33 cellular contexts compared by ENCODE assay signal in the genomic region with DNA sequence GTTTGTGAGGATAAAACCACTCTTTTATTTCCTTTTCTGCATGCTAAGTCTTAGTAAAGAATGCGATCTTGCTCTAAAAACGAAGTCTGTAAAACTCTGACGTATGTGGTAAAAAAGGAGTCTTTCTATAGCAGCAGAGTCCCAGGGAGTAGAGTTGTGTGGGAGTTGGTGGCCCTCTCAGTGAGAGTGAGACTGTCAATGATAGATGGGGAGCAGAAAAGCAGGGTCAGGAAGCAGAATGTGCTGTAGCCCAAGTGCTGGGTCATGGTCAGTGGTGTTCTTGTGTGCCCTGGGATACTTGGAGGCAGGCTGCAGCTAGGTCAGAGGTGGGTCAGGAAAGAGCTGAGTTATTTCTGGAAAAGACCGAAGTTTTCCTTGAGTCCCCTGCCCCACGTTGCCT. TPM values are rescaled to one million over a fixed set of nuclear protein-coding genes. Genes with fewer than 3 reads are reported as not detected.
"Had no signal": no experiment of that assay in that cellular context is flagged by ENCODE, and none has a peak within 500 bp of the region (broad histone marks: within the 10 kb centered on the region; RNA-seq: fewer than 3 reads in every experiment).

No MANE protein-coding gene starts in this region.

- H3K36me3 Mint-ChIP-seq: activated CD4-positive, alpha-beta memory T cell treated with anti-CD3 and anti-CD28 coated beads for 36 hours; activated naive CD8-positive, alpha-beta T cell treated with anti-CD3 and anti-CD28 coated beads for 36 hours; naive thymus-derived CD4-positive, alpha-beta T cell; neural progenitor cell had no signal

- H3K9me3 Mint-ChIP-seq: activated CD4-positive, alpha-beta memory T cell treated with anti-CD3 and anti-CD28 coated beads for 36 hours; activated naive CD4-positive, alpha-beta T cell treated with anti-CD3 and anti-CD28 coated beads for 36 hours; activated naive CD8-positive, alpha-beta T cell treated with anti-CD3 and anti-CD28 coated beads for 36 hours; activated T-helper 1 cell treated with anti-CD3 and anti-CD28 coated beads, Interleukin-12 subunit alpha, Interleukin-12 subunit beta, Interleukin-2, Interleukin-4 antibody, amounts not matched to agents 30 ng/mL and 10 ng/mL and 1 ng/mL, durations not matched to agents 14 hours and 24 hours and 36 hours; central memory CD8-positive, alpha-beta T cell; dendritic cell treated with granulocyte-macrophage colony-stimulating factor and Interleukin-4, amounts not matched to agents 40 ng/mL and 50 ng/mL, for 4 days; naive thymus-derived CD4-positive, alpha-beta T cell; neural progenitor cell; T-helper 2 cell treated with Interferon-gamma antibody and Interleukin-4, amounts not matched to agents 5 μg/mL and 100 μg/mL, for 36 hours had no signal

- H3K36me3 ChIP-seq: adrenal gland, ascending aorta, esophagus muscularis mucosa, heart right ventricle, neural progenitor cell, right atrium auricular region had no signal

- H3K27ac ChIP-seq: adrenal gland, ascending aorta, esophagus muscularis mucosa, heart right ventricle, neural progenitor cell, right atrium auricular region, testis, VCaP had no signal

- H3K4me2 ChIP-seq: neural progenitor cell had no signal

- H3K27ac Mint-ChIP-seq: activated CD4-positive, alpha-beta memory T cell treated with anti-CD3 and anti-CD28 coated beads for 36 hours; activated naive CD4-positive, alpha-beta T cell treated with anti-CD3 and anti-CD28 coated beads for 36 hours; activated naive CD8-positive, alpha-beta T cell treated with anti-CD3 and anti-CD28 coated beads for 36 hours; activated T-helper 1 cell treated with anti-CD3 and anti-CD28 coated beads, Interleukin-12 subunit alpha, Interleukin-12 subunit beta, Interleukin-2, Interleukin-4 antibody, amounts not matched to agents 30 ng/mL and 10 ng/mL and 1 ng/mL, durations not matched to agents 14 hours and 24 hours and 36 hours; dendritic cell treated with granulocyte-macrophage colony-stimulating factor and Interleukin-4, amounts not matched to agents 40 ng/mL and 50 ng/mL, for 4 days; naive thymus-derived CD4-positive, alpha-beta T cell; neural progenitor cell; T-helper 2 cell treated with Interferon-gamma antibody and Interleukin-4, amounts not matched to agents 5 μg/mL and 100 μg/mL, for 36 hours had no signal

- H2AFZ ChIP-seq: neural progenitor cell had no signal

- ATAC-seq: activated CD4-positive, CD25-positive, alpha-beta regulatory T cell treated with anti-CD3 and anti-CD28 coated beads, Interleukin-2, amount 50 U/mL, for 24 hours; heart right ventricle; left ventricle myocardium superior; naive thymus-derived CD4-positive, alpha-beta T cell; stimulated activated naive CD8-positive, alpha-beta T cell treated with anti-CD3 and anti-CD28 coated beads, Interleukin-15, Interleukin-2, amounts not matched to agents 100 U/mL and 50 U/mL, for 24 hours had no signal

- H3K9me3 ChIP-seq: adrenal gland, ascending aorta, esophagus muscularis mucosa, heart right ventricle, right atrium auricular region, testis had no signal

- H3K4me3 ChIP-seq: adrenal gland, ascending aorta, esophagus muscularis mucosa, heart right ventricle, neural progenitor cell, right atrium auricular region, testis had no signal

- H3K4me3 Mint-ChIP-seq: activated CD4-positive, alpha-beta memory T cell treated with anti-CD3 and anti-CD28 coated beads for 36 hours; activated naive CD4-positive, alpha-beta T cell treated with anti-CD3 and anti-CD28 coated beads for 36 hours; activated naive CD8-positive, alpha-beta T cell treated with anti-CD3 and anti-CD28 coated beads for 36 hours; activated T-helper 1 cell treated with anti-CD3 and anti-CD28 coated beads, Interleukin-12 subunit alpha, Interleukin-12 subunit beta, Interleukin-2, Interleukin-4 antibody, amounts not matched to agents 30 ng/mL and 10 ng/mL and 1 ng/mL, durations not matched to agents 14 hours and 24 hours and 36 hours; central memory CD8-positive, alpha-beta T cell; dendritic cell treated with granulocyte-macrophage colony-stimulating factor and Interleukin-4, amounts not matched to agents 40 ng/mL and 50 ng/mL, for 4 days; naive thymus-derived CD4-positive, alpha-beta T cell; neural progenitor cell; T-helper 2 cell treated with Interferon-gamma antibody and Interleukin-4, amounts not matched to agents 5 μg/mL and 100 μg/mL, for 36 hours had no signal

- H3K9ac ChIP-seq: neural progenitor cell had no signal

- H3K27me3 Mint-ChIP-seq: activated CD4-positive, alpha-beta memory T cell treated with anti-CD3 and anti-CD28 coated beads for 36 hours; activated naive CD8-positive, alpha-beta T cell treated with anti-CD3 and anti-CD28 coated beads for 36 hours had no signal

- H3K4me1 Mint-ChIP-seq: activated naive CD8-positive, alpha-beta T cell treated with anti-CD3 and anti-CD28 coated beads for 36 hours; central memory CD8-positive, alpha-beta T cell; naive thymus-derived CD4-positive, alpha-beta T cell; neural progenitor cell had no signal

- H3K27me3 ChIP-seq: adrenal gland, ascending aorta, esophagus muscularis mucosa, heart right ventricle, neural progenitor cell, right atrium auricular region, testis had no signal

- DNase-seq: activated CD4-positive, alpha-beta memory T cell treated with anti-CD3 and anti-CD28 coated beads for 36 hours; activated CD4-positive, alpha-beta T cell treated with anti-CD3 and anti-CD28 coated beads for 48 hours; activated CD8-positive, alpha-beta memory T cell treated with anti-CD3 and anti-CD28 coated beads, Interleukin-2, amount 50 U/mL, for 4 hours; activated effector memory CD4-positive, alpha-beta T cell treated with anti-CD3 and anti-CD28 coated beads, Interleukin-2, amount 50 U/mL, for 16 hours; activated naive CD4-positive, alpha-beta T cell treated with anti-CD3 and anti-CD28 coated beads for 36 hours; activated naive CD8-positive, alpha-beta T cell treated with anti-CD3 and anti-CD28 coated beads for 36 hours; activated T-cell treated with anti-CD3 and anti-CD28 coated beads, Interleukin-2, amount 50 U/mL, for 1 hour; adrenal gland; foreskin melanocyte; heart right ventricle; left ventricle myocardium superior; midbrain; naive thymus-derived CD4-positive, alpha-beta T cell; stimulated activated CD4-positive, alpha-beta T cell treated with anti-CD3 and anti-CD28 coated beads, Interleukin-4, amount 100 ng/mL, for 1 hour; stimulated activated naive CD8-positive, alpha-beta T cell treated with anti-CD3 and anti-CD28 coated beads, Interleukin-15, Interleukin-2, amounts not matched to agents 100 U/mL and 50 U/mL, for 24 hours; T-helper 1 cell; testis; trophoblast cell had no signal

- H3K4me1 ChIP-seq: adrenal gland, neural progenitor cell had no signal

RNA-seq across cellular contexts. Expression of gene GPR33, which starts 20.3 kb away (rescaled TPM):
- total RNA-seq: activated CD4-positive, alpha-beta memory T cell treated with anti-CD3 and anti-CD28 coated beads for 36 hours; activated CD8-positive, alpha-beta memory T cell treated with anti-CD3 and anti-CD28 coated beads for 36 hours; activated naive CD4-positive, alpha-beta T cell treated with anti-CD3 and anti-CD28 coated beads for 36 hours; activated naive CD8-positive, alpha-beta T cell treated with anti-CD3 and anti-CD28 coated beads for 36 hours; activated T-helper 1 cell treated with anti-CD3 and anti-CD28 coated beads, Interleukin-12 subunit alpha, Interleukin-12 subunit beta, Interleukin-2, Interleukin-4 antibody, amounts not matched to agents 30 ng/mL and 10 ng/mL and 1 ng/mL, durations not matched to agents 14 hours and 24 hours and 36 hours; adrenal gland; ascending aorta; esophagus muscularis mucosa; glomerular endothelial cell; heart right ventricle; left ventricle myocardium superior; lung microvascular endothelial cell; omental fat pad; pulmonary artery endothelial cell; right atrium auricular region had no signal
- polyA plus RNA-seq: adrenal gland; heart right ventricle; naive thymus-derived CD4-positive, alpha-beta T cell had no signal
